Comparison of ENCODE assay signal across 8 cellular contexts in the genomic region with DNA sequence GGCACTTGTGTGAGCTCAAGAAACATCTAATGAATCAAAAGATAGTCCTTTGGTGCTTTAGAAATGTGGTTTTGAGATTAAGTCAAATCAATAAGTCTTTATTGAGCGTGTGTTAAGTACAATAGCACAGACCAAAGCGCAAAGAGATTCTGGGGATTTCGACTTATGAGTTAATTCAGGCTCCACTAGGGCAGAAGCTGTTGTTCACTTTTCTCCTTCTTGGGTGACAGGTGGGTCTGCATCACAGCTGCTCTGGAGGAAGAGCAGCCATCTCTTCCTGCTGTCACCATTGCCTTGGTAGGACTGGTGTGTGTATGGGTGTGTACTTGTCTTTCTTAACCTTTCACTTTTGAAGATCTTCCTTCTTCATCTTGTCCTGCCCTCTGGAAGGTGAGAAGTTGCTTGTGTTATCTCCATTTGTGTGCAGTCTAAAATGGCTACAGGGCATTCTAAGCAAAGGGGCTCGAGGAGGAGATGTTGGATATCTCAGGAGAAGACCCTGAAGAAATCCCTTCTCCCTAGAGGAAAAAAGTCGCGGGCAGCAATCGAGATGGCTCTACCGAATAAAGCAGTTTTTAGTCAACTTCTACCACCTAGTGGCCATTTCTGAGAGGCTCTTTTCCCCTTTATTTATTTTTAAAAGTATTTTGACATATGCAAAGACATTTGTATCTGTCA. TPM values are rescaled to one million over a fixed set of nuclear protein-coding genes. Genes with fewer than 3 reads are reported as not detected.
DNase-seq lines count a peak whose midpoint lies in the region; ATAC-seq and TF ChIP-seq lines count a peak whose summit lies in the region.

No MANE protein-coding gene starts in this region.

- peak; percentile 78 for TF ChIP-seq CTCF in BE2C (IDR thresholded peaks at IDR 0.05; ENCODE audit: low read depth, low read length)
- TF ChIP-seq CTCF in fibroblast of mammary gland (conservative IDR thresholded peaks at IDR 0.05; ENCODE audit: control insufficient read depth, insufficient read depth, low read depth, low read length): peak; percentile 73
- TF ChIP-seq CTCF in nephron progenitor cell (IDR thresholded peaks at IDR 0.05): peak; percentile 72

- POLR2A ChIA-PET in activated CD4-positive, alpha-beta memory T cell treated with anti-CD3 and anti-CD28 coated beads for 36 hours (lab: Charles Lee): no interaction called here

- CTCF ChIA-PET in activated CD4-positive, alpha-beta memory T cell treated with anti-CD3 and anti-CD28 coated beads for 36 hours (lab: Charles Lee): interaction anchor here (0.8 to 1.8 kb wide), 16 partner anchors 13 to 362 kb away, joined by 3 to 10 read pairs (median 4); a partner anchor contains a TSS

- no peaks in the 10 kb centered on the region for H3K9me3 ChIP-seq in BE2C

- no peaks in the 10 kb centered on the region for H3K27me3 Mint-ChIP-seq in activated CD4-positive, alpha-beta memory T cell treated with anti-CD3 and anti-CD28 coated beads for 36 hours
- H3K27me3 Mint-ChIP-seq in nephron progenitor cell (ENCODE audit: low read depth, poor library complexity): peaks cover 27% of the 10 kb centered on the region

- peaks cover 6% of the 10 kb centered on the region; the same call in 1 of the 2 replicates for H3K4me1 ChIP-seq in BE2C

- H3K4me3 ChIP-seq in BE2C (ENCODE audit: low read depth, low read length) (peak overlapping the region; percentile 68), fibroblast of mammary gland (ENCODE audit: control insufficient read depth, low read depth, low read length) (peak overlapping the region; percentile 52)

- no peaks in the 10 kb centered on the region for H3K36me3 ChIP-seq in BE2C

- H3K4me3 Mint-ChIP-seq in activated CD4-positive, alpha-beta memory T cell treated with anti-CD3 and anti-CD28 coated beads for 36 hours: peak overlapping the region; percentile 84
- H3K4me3 Mint-ChIP-seq in nephron progenitor cell: peak overlapping the region; percentile 57

- intact Hi-C loops in activated CD4-positive, alpha-beta memory T cell treated with anti-CD3 and anti-CD28 coated beads for 36 hours (cut with micrococcal nuclease): loop anchor here (1.0 to 5.0 kb wide), 4 partner anchors 76 to 288 kb away; a partner anchor contains a TSS

- H3K36me3 Mint-ChIP-seq in activated CD4-positive, alpha-beta memory T cell treated with anti-CD3 and anti-CD28 coated beads for 36 hours: no peaks in the 10 kb centered on the region
- no peaks in the 10 kb centered on the region for H3K36me3 Mint-ChIP-seq in nephron progenitor cell (ENCODE audit: low read depth)

- peaks cover 5% of the 10 kb centered on the region for H3K4me1 Mint-ChIP-seq in activated CD4-positive, alpha-beta memory T cell treated with anti-CD3 and anti-CD28 coated beads for 36 hours (ENCODE audit: low read depth)
- H3K4me1 Mint-ChIP-seq in nephron progenitor cell: peaks cover 7% of the 10 kb centered on the region

- H3K27me3 ChIP-seq in BE2C: no peaks in the 10 kb centered on the region

- DNase-seq in BE2C: peak; percentile 57
- DNase-seq in NCI-H460 (ENCODE audit: extremely low read depth, low read depth): peak; percentile 77
- peak; percentile 42 for DNase-seq in activated CD4-positive, alpha-beta memory T cell treated with anti-CD3 and anti-CD28 coated beads for 36 hours
- DNase-seq in fibroblast of mammary gland (ENCODE audit: low read depth): peak; percentile 65
- peak; percentile 29 for DNase-seq in nephron progenitor cell

- no peaks in the 10 kb centered on the region for H3K9me3 Mint-ChIP-seq in activated CD4-positive, alpha-beta memory T cell treated with anti-CD3 and anti-CD28 coated beads for 36 hours
- H3K9me3 Mint-ChIP-seq in nephron progenitor cell: peaks cover 10% of the 10 kb centered on the region

- ATAC-seq in GM18502 (IDR thresholded peaks at IDR 0.05; ENCODE audit: poor library complexity, unreplicated experiment): peak; percentile 68
- peak; percentile 63 for ATAC-seq in HG03442 (IDR thresholded peaks at IDR 0.05; ENCODE audit: unreplicated experiment)
- ATAC-seq in GM18505 (IDR thresholded peaks at IDR 0.05; ENCODE audit: unreplicated experiment): no peak

- TF ChIP-seq POLR2A in GM18505 (IDR thresholded peaks at IDR 0.05; ENCODE audit: borderline replicate concordance, extremely low read depth, insufficient read depth, insufficient read length): no peak

- H3K27ac Mint-ChIP-seq in activated CD4-positive, alpha-beta memory T cell treated with anti-CD3 and anti-CD28 coated beads for 36 hours: peak overlapping the region; percentile 66
- H3K27ac Mint-ChIP-seq in nephron progenitor cell: peak overlapping the region; percentile 60

RNA-seq across cellular contexts. Expression of a gene that starts 22.9 kb away (rescaled TPM):
- polyA plus RNA-seq in BE2C (2012; ENCODE audit: insufficient read depth, insufficient read length, low read depth): 2.1 TPM
- 1.3 and 1.4 TPM in 2 replicates for total RNA-seq in NCI-H460 (2014; rRNA removed; shearing (Covaris generic))
- 1.1 and 3.6 TPM in 2 replicates for polyA plus RNA-seq in NCI-H460 (2014; cell fraction: nucleus; rRNA removed)
- 1 to 10 TPM; 2.8 to 3.9 TPM for total RNA-seq in activated CD4-positive, alpha-beta memory T cell treated with anti-CD3 and anti-CD28 coated beads for 36 hours
